In genomic region chr15:58504674-58505234, GRCh38 we compare ENCODE assay signal across 17 cellular contexts.
DNase-seq lines count a peak whose midpoint lies in the region; ATAC-seq and TF ChIP-seq lines count a peak whose summit lies in the region.
"Had no signal": no experiment of that assay in that cellular context is flagged by ENCODE, and none has a peak within 500 bp of the region (broad histone marks: within the 10 kb centered on the region; RNA-seq: fewer than 3 reads in every experiment).

No MANE protein-coding gene starts in this region.

- CTCF ChIA-PET in T-cell (lab: Charles Lee): interaction anchor here in 1 of 2 donors (0.6 kb wide), 1 partner anchor 14 kb away, joined by 3 read pairs; no protein-coding TSS in a partner anchor

- TF ChIP-seq CTCF in left ventricle myocardium inferior (IDR thresholded peaks at IDR 0.05; ENCODE audit: borderline replicate concordance) (no peak), KMS-11 (conservative IDR thresholded peaks at IDR 0.05; ENCODE audit: low read depth, low read length) (no peak), foreskin keratinocyte (conservative IDR thresholded peaks at IDR 0.05) (no peak), breast epithelium (IDR thresholded peaks at IDR 0.05) (no peak)

- H3K4me3 ChIP-seq in left ventricle myocardium inferior: no peak overlapping the region
- H3K4me3 ChIP-seq in KMS-11 (IDR thresholded peaks at IDR 0.05; ENCODE audit: insufficient read depth, low read depth, low read length): no peak overlapping the region
- no peak overlapping the region for H3K4me3 ChIP-seq in skeletal muscle tissue (ENCODE audit: low read length in 3 of 3)
- H3K4me3 ChIP-seq in breast epithelium: no peak overlapping the region

- no peaks in the 10 kb centered on the region for H3K36me3 ChIP-seq in left ventricle myocardium inferior
- H3K36me3 ChIP-seq in KMS-11 (ENCODE audit: insufficient read depth): no peaks in the 10 kb centered on the region
- H3K36me3 ChIP-seq in skeletal muscle tissue (ENCODE audit: control insufficient read depth in 3 of 3, insufficient read depth in 3 of 3, low read length in 3 of 3): no peaks in the 10 kb centered on the region
- no peaks in the 10 kb centered on the region for H3K36me3 ChIP-seq in breast epithelium

- POLR2A ChIA-PET in T-cell (lab: Charles Lee): no interaction called here

- no peak for ATAC-seq in foreskin keratinocyte
- no peak for ATAC-seq in T-cell (replicated peaks in 1 of 4)
- ATAC-seq: CD8-positive, alpha-beta T cell; Panc1 had no signal

- H3K27me3 Mint-ChIP-seq in T-cell: no peaks in the 10 kb centered on the region

- no peaks in the 10 kb centered on the region for H4K20me1 ChIP-seq in KMS-11 (ENCODE audit: insufficient read depth)

- H2AFZ ChIP-seq in KMS-11 (ENCODE audit: low read depth): peak overlapping the region; percentile 24; the same call in 1 of the 2 replicates

- peak overlapping the region; percentile 16; the same call in 1 of the 2 replicates for H3K9ac ChIP-seq in KMS-11
- H3K9ac ChIP-seq in skeletal muscle tissue (ENCODE audit: low read depth in 1 of 3, low read length in 3 of 3): no peak overlapping the region

- peak overlapping the region; percentile 50 for H3K27ac ChIP-seq in left ventricle myocardium inferior (replicated peaks)
- peak overlapping the region; percentile 55 for H3K27ac ChIP-seq in KMS-11
- H3K27ac ChIP-seq in foreskin keratinocyte: peak overlapping the region; percentile 27
- peak overlapping the region; percentile 84 for H3K27ac ChIP-seq in skeletal muscle tissue (ENCODE audit: low read depth, low read length)
- H3K27ac ChIP-seq in breast epithelium: no peak overlapping the region

- H3K4me1 Mint-ChIP-seq in T-cell: peaks cover 16 to 49% (median 22%) of the 10 kb centered on the region in 3 donors

- H3K9me3 ChIP-seq in left ventricle myocardium inferior (replicated peaks) (no peaks in the 10 kb centered on the region), skeletal muscle tissue (ENCODE audit: control insufficient read depth in 3 of 3, low read length in 3 of 3) (no peaks in the 10 kb centered on the region), breast epithelium (no peaks in the 10 kb centered on the region)

- TF ChIP-seq POLR2A in breast epithelium (IDR thresholded peaks at IDR 0.05): no peak

- H3K4me2 ChIP-seq in KMS-11: peak overlapping the region; percentile 55

- H3K9me3 Mint-ChIP-seq in T-cell: no peaks in the 10 kb centered on the region
- H3K9me3 Mint-ChIP-seq: CD8-positive, alpha-beta T cell had no signal

- H3K27ac Mint-ChIP-seq in T-cell: no peak overlapping the region

- no peaks in the 10 kb centered on the region for H3K27me3 ChIP-seq in left ventricle myocardium inferior (ENCODE audit: low read depth)
- no peaks in the 10 kb centered on the region for H3K27me3 ChIP-seq in KMS-11 (ENCODE audit: insufficient read depth, low read depth)
- no peaks in the 10 kb centered on the region for H3K27me3 ChIP-seq in foreskin keratinocyte
- H3K27me3 ChIP-seq in skeletal muscle tissue (ENCODE audit: control insufficient read depth in 3 of 3, insufficient read depth in 3 of 3, low read length in 3 of 3): no peaks in the 10 kb centered on the region
- H3K27me3 ChIP-seq in breast epithelium: no peaks in the 10 kb centered on the region

- DNase-seq in left ventricle myocardium inferior: no peak
- DNase-seq in cardiac septum (ENCODE audit: low spot score): no peak
- no peak for DNase-seq in foreskin keratinocyte
- no peak for DNase-seq in breast epithelium (ENCODE audit: low spot score in 2 of 2)
- DNase-seq in T-cell: no peak
- no peak for DNase-seq in foreskin melanocyte
- DNase-seq: ACHN; CD8-positive, alpha-beta T cell; DMS79 treated with DMSO at 0.1 percent for 48 hours; NCI-H1417 treated with DMSO at 0.1 percent for 48 hours; NCI-H2029; NCI-H2171 treated with DMSO at 0.1 percent for 48 hours; NCI-H82; SHP77 treated with DMSO at 0.1 percent for 48 hours had no signal

- no peaks in the 10 kb centered on the region for H3K36me3 Mint-ChIP-seq in T-cell
- H3K36me3 Mint-ChIP-seq: CD8-positive, alpha-beta T cell had no signal

- H3K79me2 ChIP-seq in KMS-11 (ENCODE audit: insufficient read depth, low read depth): no peaks in the 10 kb centered on the region

- H3K4me1 ChIP-seq in left ventricle myocardium inferior: peaks cover 22% of the 10 kb centered on the region
- H3K4me1 ChIP-seq in KMS-11 (ENCODE audit: low read depth, poor library complexity, severe bottlenecking): peaks cover 49% of the 10 kb centered on the region
- H3K4me1 ChIP-seq in foreskin keratinocyte: peaks cover 22% of the 10 kb centered on the region
- H3K4me1 ChIP-seq in skeletal muscle tissue (ENCODE audit: control insufficient read depth in 3 of 3, insufficient read depth in 3 of 3, low read length in 3 of 3): peaks cover 11 to 30% (median 13%) of the 10 kb centered on the region in 3 donors
- no peaks in the 10 kb centered on the region for H3K4me1 ChIP-seq in breast epithelium

- intact Hi-C loops in left ventricle myocardium inferior (cut with micrococcal nuclease): no loop called here
- intact Hi-C loops in cardiac septum (cut with DNase I): no loop called here
- intact Hi-C loops in breast epithelium (cut with DNase I; ENCODE audit: low total_unique reads): no loop called here

- H3K4me3 Mint-ChIP-seq in T-cell: no peak overlapping the region
- H3K4me3 Mint-ChIP-seq: CD8-positive, alpha-beta T cell had no signal

Comparison
In these comparisons a context has a peak if more than half of its experiments do, and no peak if none do; other contexts are left out.
1. H3K27ac ChIP-seq: peak in left ventricle myocardium inferior (single experiment), KMS-11 (single experiment), foreskin keratinocyte (single experiment) and skeletal muscle tissue (single experiment); none in breast epithelium (0 of 2).